17 cellular contexts compared by ENCODE assay signal in genomic region chr6:25497383-25497782, GRCh38.
DNase-seq lines count a peak whose midpoint lies in the region; ATAC-seq and TF ChIP-seq lines count a peak whose summit lies in the region.
"Had no signal": no experiment of that assay in that cellular context is flagged by ENCODE, and none has a peak within 500 bp of the region (broad histone marks: within the 10 kb centered on the region; RNA-seq: fewer than 3 reads in every experiment).

No MANE protein-coding gene starts in this region.

- DNase-seq in heart left ventricle (no peak), cardiac septum (ENCODE audit: low spot score) (no peak), GM23338 (ENCODE audit: low spot score) (peak; percentile 20), WTC11 (ENCODE audit: low spot score) (no peak), neural progenitor cell (ENCODE audit: low spot score) (peak; percentile 11), activated gamma-delta T cell (lab: John Stamatoyannopoulos, UW) (no peak), NCI-H1105 (lab: John Stamatoyannopoulos, UW) (no peak)
- DNase-seq: CD8-positive, alpha-beta T cell; COR-L47; DMS153; DMS79 treated with DMSO at 0.1 percent for 48 hours; EL; GM23248; H7 had no signal

- no peak for TF ChIP-seq POLR2A in heart left ventricle (IDR thresholded peaks at IDR 0.05)

- no peak overlapping the region for H2AFZ ChIP-seq in GM23338
- no peak overlapping the region for H2AFZ ChIP-seq in neural progenitor cell (replicated peaks)
- H2AFZ ChIP-seq: GM23248 had no signal

- no peak overlapping the region for H3K4me3 Mint-ChIP-seq in GM23338
- H3K4me3 Mint-ChIP-seq in WTC11, result no peak overlapping the region
- H3K4me3 Mint-ChIP-seq in neural progenitor cell, result no peak overlapping the region
- H3K4me3 Mint-ChIP-seq: B cell; CD8-positive, alpha-beta T cell had no signal

- POLR2A ChIA-PET in WTC11 (lab: Charles Lee), result no interaction called here

- H3K27me3 Mint-ChIP-seq in GM23338 (ENCODE audit: insufficient read depth, low read depth, poor library complexity), result peaks cover 3% of the 10 kb centered on the region
- no peaks in the 10 kb centered on the region for H3K27me3 Mint-ChIP-seq in WTC11 (ENCODE audit: low read depth)
- H3K27me3 Mint-ChIP-seq in neural progenitor cell (ENCODE audit: insufficient read depth, low read depth), result no peaks in the 10 kb centered on the region
- H3K27me3 Mint-ChIP-seq: B cell had no signal

- no peaks in the 10 kb centered on the region for H3K27me3 ChIP-seq in heart left ventricle
- no peaks in the 10 kb centered on the region for H3K27me3 ChIP-seq in GM23338 (ENCODE audit: insufficient read depth)
- no peaks in the 10 kb centered on the region for H3K27me3 ChIP-seq in neural progenitor cell

- peaks cover 21% of the 10 kb centered on the region for H3K4me1 Mint-ChIP-seq in GM23338
- H3K4me1 Mint-ChIP-seq in WTC11, result peaks cover 18% of the 10 kb centered on the region
- peaks cover 44% of the 10 kb centered on the region for H3K4me1 Mint-ChIP-seq in neural progenitor cell
- H3K4me1 Mint-ChIP-seq: B cell had no signal

- H3K4me3 ChIP-seq in heart left ventricle (no peak overlapping the region), GM23338 (no peak overlapping the region), neural progenitor cell (no peak overlapping the region)
- H3K4me3 ChIP-seq: GM23248 had no signal

- peaks cover 4% of the 10 kb centered on the region; the same call in 1 of the 3 replicates for H3K36me3 Mint-ChIP-seq in GM23338 (ENCODE audit: low read depth)
- H3K36me3 Mint-ChIP-seq in WTC11, result peaks cover 3% of the 10 kb centered on the region; the same call in 1 of the 2 replicates
- peaks cover 2% of the 10 kb centered on the region for H3K36me3 Mint-ChIP-seq in neural progenitor cell

- H3F3A ChIP-seq in GM23338 (replicated peaks; ENCODE audit: low read depth), result no peaks in the 10 kb centered on the region
- H3F3A ChIP-seq in neural progenitor cell (ENCODE audit: low read depth), result no peaks in the 10 kb centered on the region

- H3K79me2 ChIP-seq in GM23338 (replicated peaks; ENCODE audit: insufficient read depth), result no peaks in the 10 kb centered on the region
- no peaks in the 10 kb centered on the region for H3K79me2 ChIP-seq in neural progenitor cell (ENCODE audit: low read depth)

- no peak overlapping the region for H3K4me2 ChIP-seq in GM23338
- no peak overlapping the region for H3K4me2 ChIP-seq in neural progenitor cell

- H4K20me1 ChIP-seq in GM23338 (replicated peaks; ENCODE audit: insufficient read depth), result peaks cover 6% of the 10 kb centered on the region
- H4K20me1 ChIP-seq in neural progenitor cell (ENCODE audit: low read depth), result no peaks in the 10 kb centered on the region

- H3K9me2 ChIP-seq in GM23338 (ENCODE audit: insufficient read depth), result no peaks in the 10 kb centered on the region

- intact Hi-C loops in heart left ventricle (cut with DNase I) (no loop called here), cardiac septum (cut with DNase I) (no loop called here)

- CTCF ChIA-PET in WTC11 (lab: Charles Lee), result no interaction called here

- H3K9me3 Mint-ChIP-seq in GM23338, result no peaks in the 10 kb centered on the region
- no peaks in the 10 kb centered on the region for H3K9me3 Mint-ChIP-seq in WTC11
- H3K9me3 Mint-ChIP-seq in neural progenitor cell, result no peaks in the 10 kb centered on the region
- H3K9me3 Mint-ChIP-seq: CD8-positive, alpha-beta T cell had no signal

- H3K36me3 ChIP-seq in heart left ventricle (peaks cover 0 to 20% (median 0%) of the 10 kb centered on the region in 9 donors), GM23338 (ENCODE audit: insufficient read depth) (no peaks in the 10 kb centered on the region), neural progenitor cell (no peaks in the 10 kb centered on the region)

- peak overlapping the region in 1 of 12 donors; percentile 42 for H3K27ac ChIP-seq in heart left ventricle
- no peak overlapping the region for H3K27ac ChIP-seq in GM23338 (ENCODE audit: low read depth)
- H3K27ac ChIP-seq in neural progenitor cell, result no peak overlapping the region
- H3K27ac ChIP-seq: GM23248, HL-60 had no signal

- H3K4me1 ChIP-seq in heart left ventricle (peaks cover 0 to 4% (median 0%) of the 10 kb centered on the region in 12 donors), GM23338 (ENCODE audit: insufficient read depth) (peaks cover 9% of the 10 kb centered on the region; the same call in 1 of the 2 replicates), neural progenitor cell (peaks cover 17% of the 10 kb centered on the region)

- peak in 3 of 4 donors; percentile 45 to 69 (median 63) for ATAC-seq in heart left ventricle
- ATAC-seq in GM23338, result peak; percentile 68
- peak; percentile 48 for ATAC-seq in WTC11
- ATAC-seq in HG02938 (IDR thresholded peaks at IDR 0.05; ENCODE audit: unreplicated experiment), result no peak
- ATAC-seq: CD8-positive, alpha-beta T cell had no signal

- H3K9ac ChIP-seq in neural progenitor cell, result no peak overlapping the region
- H3K9ac ChIP-seq: GM23248 had no signal

- TF ChIP-seq CTCF in heart left ventricle (IDR thresholded peaks at IDR 0.05), result no peak
- no peak for TF ChIP-seq CTCF in GM23338 (conservative IDR thresholded peaks at IDR 0.05; ENCODE audit: low read depth in 2 of 2)
- no peak for TF ChIP-seq CTCF in WTC11 (IDR thresholded peaks at IDR 0.05)
- no peak for TF ChIP-seq CTCF in neural progenitor cell (IDR thresholded peaks at IDR 0.05)

- H3K9me3 ChIP-seq in heart left ventricle (no peaks in the 10 kb centered on the region), neural progenitor cell (ENCODE audit: low read depth) (no peaks in the 10 kb centered on the region)

- 76 to 83% (median 81%) methylated on average over 5 of the region's 5 CpGs for WGBS in heart left ventricle, 4 donors

- H3K27ac Mint-ChIP-seq in GM23338 (no peak overlapping the region), WTC11 (no peak overlapping the region), neural progenitor cell (no peak overlapping the region)
- H3K27ac Mint-ChIP-seq: B cell; CD8-positive, alpha-beta T cell had no signal

TF ChIP-seq in GM23338, 12 proteins besides CTCF, POLR2A, EP300 and RAD21 (continues in another document):
- TF ChIP-seq EZH2 (IDR thresholded peaks at IDR 0.05; ENCODE audit: low read depth, unreplicated experiment) (no peak), JUNB (IDR thresholded peaks at IDR 0.05; ENCODE audit: unreplicated experiment) (no peak), NANOG (IDR thresholded peaks at IDR 0.05; ENCODE audit: borderline replicate concordance) (no peak), ETS1 (IDR thresholded peaks at IDR 0.05) (no peak), EZH2phosphoT487 (IDR thresholded peaks at IDR 0.05; ENCODE audit: unreplicated experiment) (no peak)

TF ChIP-seq in WTC11, 78 proteins besides CTCF, POLR2A, EP300 and RAD21:
- TF ChIP-seq NFATC4 (CRISPR knock-in tag; IDR thresholded peaks at IDR 0.05) (no peak), CDX4 (CRISPR knock-in tag; IDR thresholded peaks at IDR 0.05; ENCODE audit: borderline replicate concordance) (no peak), STAT6 (CRISPR knock-in tag; conservative IDR thresholded peaks at IDR 0.05; ENCODE audit: low read depth) (no peak), ATF1 (CRISPR knock-in tag; IDR thresholded peaks at IDR 0.05) (no peak), ELF4 (CRISPR knock-in tag; IDR thresholded peaks at IDR 0.05; ENCODE audit: low read depth) (no peak), ESRRA (CRISPR knock-in tag; IDR thresholded peaks at IDR 0.05; ENCODE audit: borderline replicate concordance) (no peak), ZNF671 (CRISPR knock-in tag; IDR thresholded peaks at IDR 0.05) (no peak), MAX (CRISPR knock-in tag; IDR thresholded peaks at IDR 0.05) (no peak), JUN (CRISPR knock-in tag; IDR thresholded peaks at IDR 0.05) (no peak), ZNF416 (CRISPR knock-in tag; IDR thresholded peaks at IDR 0.05) (no peak)
TF ChIP-seq in WTC11: peak in this region for 0.

Comparison
In these comparisons a context has a peak if more than half of its experiments do, and no peak if none do; other contexts are left out.
1. DNase-seq: peak in GM23338 (single experiment) and neural progenitor cell (single experiment); none in heart left ventricle (0 of 5), cardiac septum (single experiment), WTC11 (single experiment), activated gamma-delta T cell (single experiment) and NCI-H1105 (single experiment).